In the genomic region with DNA sequence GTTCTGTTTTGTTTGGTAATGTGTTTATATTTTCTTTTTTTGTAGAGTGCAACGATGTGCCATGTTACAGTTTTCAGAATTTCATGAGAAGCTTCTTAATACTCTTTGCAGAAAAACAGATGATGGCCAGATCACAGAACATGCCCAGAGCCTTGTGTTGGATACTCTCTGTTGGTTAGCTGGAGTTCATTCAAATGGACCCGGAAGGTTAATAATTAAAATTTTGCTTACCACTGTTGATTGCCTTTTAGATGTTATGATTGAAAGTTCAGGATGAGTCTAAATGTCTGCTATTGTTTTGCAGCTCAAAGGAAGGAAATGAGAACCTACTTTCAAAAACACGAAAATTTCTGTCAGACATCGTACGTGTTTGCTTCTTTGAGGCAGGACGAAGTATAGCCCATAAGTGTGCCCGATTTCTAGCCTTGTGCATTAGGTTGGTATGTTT, we compare ENCODE assay signal across 22 cellular contexts.
DNase-seq lines count a peak whose midpoint lies in the region; ATAC-seq lines count a peak whose summit lies in the region.
"Had no signal": no experiment of that assay in that cellular context is flagged by ENCODE, and none has a peak within 500 bp of the region (broad histone marks: within the 10 kb centered on the region; RNA-seq: fewer than 3 reads in every experiment).

No MANE protein-coding gene starts in this region.

- no peaks in the 10 kb centered on the region for H3K9me3 Mint-ChIP-seq in activated T-cell treated with anti-CD3 and anti-CD28 coated beads, Interleukin-2, amount 50 U/mL, for 24 hours
- H3K9me3 Mint-ChIP-seq: CD4-positive, alpha-beta T cell had no signal

- no peak overlapping the region for H3K4me3 Mint-ChIP-seq in activated T-cell treated with anti-CD3 and anti-CD28 coated beads, Interleukin-2, amount 50 U/mL, for 24 hours
- H3K4me3 Mint-ChIP-seq: CD4-positive, alpha-beta T cell had no signal

- H3K4me1 Mint-ChIP-seq in activated T-cell treated with anti-CD3 and anti-CD28 coated beads, Interleukin-2, amount 50 U/mL, for 24 hours (ENCODE audit: low read depth), result no peaks in the 10 kb centered on the region

- no peak for DNase-seq in activated T-cell treated with anti-CD3 and anti-CD28 coated beads, Interleukin-2, amount 50 U/mL, for 24 hours
- DNase-seq in activated T-cell treated with anti-CD3 and anti-CD28 coated beads, Interleukin-2, amount 50 U/mL, for 1 hour, result no peak
- DNase-seq in dermis blood vessel endothelial cell (peak; percentile 32), left lobe of liver (ENCODE audit: low spot score) (no peak), globus pallidus (ENCODE audit: low spot score) (no peak), AG20443 (ENCODE audit: low spot score) (no peak)
- DNase-seq: 8988T; CD4-positive, alpha-beta T cell; KG1; MG63; NCI-H1105 treated with DMSO at 0.1 percent for 48 hours; NCI-H146; NCI-H2029; NCI-H446; NCI-H524 treated with DMSO at 0.1 percent for 48 hours; NCI-H82; NK-92 treated with Interleukin-12 subunit alpha and Interleukin-12 subunit beta, amount 100 ng/mL, for 24 hours; PC-3; SK-N-SH had no signal

- H3K27ac Mint-ChIP-seq in activated T-cell treated with anti-CD3 and anti-CD28 coated beads, Interleukin-2, amount 50 U/mL, for 24 hours, result peak overlapping the region; percentile 39
- H3K27ac Mint-ChIP-seq: CD4-positive, alpha-beta T cell had no signal

- peaks cover 87% of the 10 kb centered on the region for H3K36me3 Mint-ChIP-seq in activated T-cell treated with anti-CD3 and anti-CD28 coated beads, Interleukin-2, amount 50 U/mL, for 24 hours (ENCODE audit: low read depth)

- ATAC-seq in left lobe of liver, result peak; percentile 95
- no peak for ATAC-seq in GM19395 (IDR thresholded peaks at IDR 0.05; ENCODE audit: unreplicated experiment)
- no peak for ATAC-seq in HG03457 (IDR thresholded peaks at IDR 0.05; ENCODE audit: unreplicated experiment)
- ATAC-seq: HCT116, PC-3 had no signal

- H3K27me3 Mint-ChIP-seq in activated T-cell treated with anti-CD3 and anti-CD28 coated beads, Interleukin-2, amount 50 U/mL, for 24 hours, result no peaks in the 10 kb centered on the region
- H3K27me3 Mint-ChIP-seq: CD4-positive, alpha-beta T cell had no signal
